In the genomic region with DNA sequence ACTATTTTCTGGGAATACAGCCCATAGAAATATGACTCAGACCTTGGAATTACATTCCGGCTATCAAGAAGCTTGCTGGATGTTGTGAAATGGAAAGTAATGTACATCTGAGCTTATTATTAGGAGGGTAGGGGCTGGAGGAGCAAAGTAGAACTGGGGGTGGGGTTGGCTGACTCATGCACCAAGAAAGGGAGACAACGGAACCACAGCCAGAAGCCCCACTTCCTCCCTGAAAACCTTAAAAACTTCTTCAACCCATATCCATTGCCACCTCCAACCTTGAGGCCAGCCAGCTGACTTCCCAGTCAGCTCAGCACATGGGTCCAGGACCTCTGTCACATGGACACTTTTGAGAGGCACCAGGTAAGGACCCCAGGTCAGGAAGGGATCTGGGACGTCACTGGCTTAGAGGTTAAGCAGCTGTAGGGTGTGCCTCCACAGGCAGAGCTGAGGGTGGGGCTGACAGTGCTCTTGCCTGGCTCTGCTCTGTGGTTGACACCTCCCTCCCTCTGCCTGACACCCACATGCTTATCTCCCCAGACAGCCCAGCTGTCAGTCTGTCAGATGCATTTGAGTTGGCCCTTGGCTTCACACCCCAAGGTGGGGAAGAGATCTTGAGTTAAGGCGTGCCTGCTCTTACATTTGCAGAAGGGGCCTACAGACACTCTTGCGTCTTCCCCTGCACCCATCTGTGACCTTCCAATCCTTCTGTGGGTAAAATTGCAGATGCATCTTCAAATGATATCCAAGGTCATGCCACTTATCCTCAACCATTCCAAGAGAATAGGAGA, we compare ENCODE assay signal across 9 cellular contexts. TPM values are rescaled to one million over a fixed set of nuclear protein-coding genes. Genes with fewer than 3 reads are reported as not detected.
DNase-seq lines count a peak whose midpoint lies in the region; ATAC-seq and TF ChIP-seq lines count a peak whose summit lies in the region.
"Had no signal": no experiment of that assay in that cellular context is flagged by ENCODE, and none has a peak within 500 bp of the region (broad histone marks: within the 10 kb centered on the region; RNA-seq: fewer than 3 reads in every experiment).

No MANE protein-coding gene starts in this region.

- no peak for TF ChIP-seq CTCF in vagina (IDR thresholded peaks at IDR 0.05)

- H3K4me3 ChIP-seq in mesodermal cell (ENCODE audit: extremely low read depth, insufficient read depth, low read length, poor library complexity, severe bottlenecking): no peak overlapping the region
- H3K4me3 ChIP-seq in vagina: no peak overlapping the region

- no peak for TF ChIP-seq POLR2A in vagina (IDR thresholded peaks at IDR 0.05)

- H3K4me3 Mint-ChIP-seq in stimulated activated naive CD8-positive, alpha-beta T cell treated with anti-CD3 and anti-CD28 coated beads, Interleukin-15, amount 100 ng/mL, for 72 hours: peak overlapping the region; percentile 57 to 70
- H3K4me3 Mint-ChIP-seq: brain had no signal

- peak overlapping the region; percentile 29 for H3K27ac ChIP-seq in mesodermal cell (ENCODE audit: low read depth, low read length, severe bottlenecking)
- H3K27ac ChIP-seq in vagina: no peak overlapping the region

- H3K36me3 ChIP-seq in mesodermal cell (ENCODE audit: control insufficient read depth, insufficient read depth, low read length) (no peaks in the 10 kb centered on the region), vagina (no peaks in the 10 kb centered on the region)

- DNase-seq in T-helper 2 cell (peak in 4 of 5 experiments; percentile 30 to 97 (median 73)), amniotic epithelial cell (ENCODE audit: low read depth) (peak; percentile 99), NCI-H128 (lab: John Stamatoyannopoulos, UW; ENCODE audit: unreplicated experiment) (no peak), vagina (ENCODE audit: extremely low spot score in 2 of 2) (no peak)
- peak; percentile 81 to 82 for DNase-seq in stimulated activated naive CD8-positive, alpha-beta T cell treated with anti-CD3 and anti-CD28 coated beads, Interleukin-15, amount 100 ng/mL, for 72 hours

- intact Hi-C loops in vagina (cut with DNase I): no loop called here

- H3K27me3 Mint-ChIP-seq in stimulated activated naive CD8-positive, alpha-beta T cell treated with anti-CD3 and anti-CD28 coated beads, Interleukin-15, amount 100 ng/mL, for 72 hours: no peaks in the 10 kb centered on the region

- WGBS in mesodermal cell (ENCODE audit: insufficient coverage in 2 of 2), 2 experiments: 54 to 77% methylated on average over 3 to 4 of the region's 5 CpGs

- H3K27ac Mint-ChIP-seq in stimulated activated naive CD8-positive, alpha-beta T cell treated with anti-CD3 and anti-CD28 coated beads, Interleukin-15, amount 100 ng/mL, for 72 hours: no peak overlapping the region

- ATAC-seq in GM18511 (IDR thresholded peaks at IDR 0.05; ENCODE audit: unreplicated experiment): peak; percentile 91
- peak; percentile 95 for ATAC-seq in HG03175 (IDR thresholded peaks at IDR 0.05; ENCODE audit: unreplicated experiment)
- ATAC-seq in stimulated activated naive CD8-positive, alpha-beta T cell treated with anti-CD3 and anti-CD28 coated beads, Interleukin-15, amount 100 ng/mL, for 72 hours: peak; percentile 100

- H3K4me1 ChIP-seq in mesodermal cell (ENCODE audit: control insufficient read depth, insufficient read depth, low read length, poor library complexity, severe bottlenecking) (peaks cover 32% of the 10 kb centered on the region), vagina (peaks cover 7% of the 10 kb centered on the region)

- H3K9me3 ChIP-seq in mesodermal cell (ENCODE audit: control insufficient read depth, low read length) (no peaks in the 10 kb centered on the region), vagina (no peaks in the 10 kb centered on the region)

- H3K4me1 Mint-ChIP-seq in stimulated activated naive CD8-positive, alpha-beta T cell treated with anti-CD3 and anti-CD28 coated beads, Interleukin-15, amount 100 ng/mL, for 72 hours: peaks cover 51% of the 10 kb centered on the region

- no peaks in the 10 kb centered on the region for H3K9me3 Mint-ChIP-seq in stimulated activated naive CD8-positive, alpha-beta T cell treated with anti-CD3 and anti-CD28 coated beads, Interleukin-15, amount 100 ng/mL, for 72 hours

- H3K27me3 ChIP-seq in vagina: no peaks in the 10 kb centered on the region

RNA-seq across cellular contexts. Expression of gene ZNF683, which starts 5.7 kb away (rescaled TPM):
- polyA plus RNA-seq in mesodermal cell (2013, experiment 1 of 2): not detected
- polyA plus RNA-seq in mesodermal cell (2013, experiment 2 of 2): not detected
- not detected for total RNA-seq in vagina

RNA-seq across cellular contexts. Expression of gene CRYBG2, which starts 24.4 kb away (rescaled TPM):
- 1.7 TPM for polyA plus RNA-seq in mesodermal cell (2013, experiment 1 of 2)
- 2.9 TPM for polyA plus RNA-seq in mesodermal cell (2013, experiment 2 of 2)
- 67.0 TPM for total RNA-seq in vagina

RNA-seq across cellular contexts. Expression of gene LIN28A, which starts 32.3 kb away (rescaled TPM):
- 195 TPM for polyA plus RNA-seq in mesodermal cell (2013, experiment 1 of 2)
- 203 TPM for polyA plus RNA-seq in mesodermal cell (2013, experiment 2 of 2)
- total RNA-seq in vagina: not detected

RNA-seq across cellular contexts. Expression of gene DHDDS, which starts 53.8 kb away (rescaled TPM):
- polyA plus RNA-seq in mesodermal cell (2013, experiment 1 of 2): 30.4 TPM
- polyA plus RNA-seq in mesodermal cell (2013, experiment 2 of 2): 30.0 TPM
- total RNA-seq in vagina: 24.8 TPM

Comparison
In these comparisons a context has a peak if more than half of its experiments do, and no peak if none do; other contexts are left out.
1. DNase-seq: peak in T-helper 2 cell (4 of 5), amniotic epithelial cell (single experiment) and stimulated activated naive CD8-positive, alpha-beta T cell treated with anti-CD3 and anti-CD28 coated beads, Interleukin-15, amount 100 ng/mL, for 72 hours (2 of 2); none in NCI-H128 (single experiment) and vagina (0 of 2).
2. Peak in every context shown above with its lines, with median percentiles within 50 percentile points of each other: ATAC-seq.